In genomic region chr6:153563001-153563400, GRCh38 we compare ENCODE assay signal across 25 cellular contexts.
DNase-seq lines count a peak whose midpoint lies in the region; TF ChIP-seq lines count a peak whose summit lies in the region.
"Had no signal": no experiment of that assay in that cellular context is flagged by ENCODE, and none has a peak within 500 bp of the region (broad histone marks: within the 10 kb centered on the region; RNA-seq: fewer than 3 reads in every experiment).

No MANE protein-coding gene starts in this region.

- no peaks in the 10 kb centered on the region for H3K36me3 Mint-ChIP-seq in chondrocyte (ENCODE audit: low read depth)
- H3K36me3 Mint-ChIP-seq in neural crest cell (ENCODE audit: low read depth), result no peaks in the 10 kb centered on the region
- no peaks in the 10 kb centered on the region for H3K36me3 Mint-ChIP-seq in activated naive CD4-positive, alpha-beta T cell treated with anti-CD3 and anti-CD28 coated beads for 36 hours (ENCODE audit: low read depth)
- H3K36me3 Mint-ChIP-seq: activated naive CD4-positive, alpha-beta T cell treated with anti-CD3 and anti-CD28 coated beads, Interleukin-2, amount 50 U/mL, for 24 hours; CD4-positive, CD25-positive, alpha-beta regulatory T cell; mesothelial cell of epicardium; naive B cell; stimulated activated naive B cell treated with anti-CD40 and anti-IgM and Interleukin-4, amounts not matched to agents 10 μg/mL and 1 μg/mL and 100 μg/mL, for 72 hours had no signal

- H3K27ac ChIP-seq in RWPE1, result no peak overlapping the region
- no peak overlapping the region for H3K27ac ChIP-seq in MM.1S (ENCODE audit: low read length)
- H3K27ac ChIP-seq: psoas muscle, SJSA1, suprapubic skin had no signal

- no peaks in the 10 kb centered on the region for H3K4me1 ChIP-seq in MM.1S (ENCODE audit: low read length)
- H3K4me1 ChIP-seq: psoas muscle, SJSA1, suprapubic skin had no signal

- intact Hi-C loops in activated naive CD4-positive, alpha-beta T cell treated with anti-CD3 and anti-CD28 coated beads for 36 hours (cut with micrococcal nuclease), result no loop called here

- H3K4me1 Mint-ChIP-seq in chondrocyte (ENCODE audit: low read depth) (peaks cover 6% of the 10 kb centered on the region), neural crest cell (no peaks in the 10 kb centered on the region)
- H3K4me1 Mint-ChIP-seq in activated naive CD4-positive, alpha-beta T cell treated with anti-CD3 and anti-CD28 coated beads for 36 hours (ENCODE audit: low read depth), result no peaks in the 10 kb centered on the region
- H3K4me1 Mint-ChIP-seq: activated naive CD4-positive, alpha-beta T cell treated with anti-CD3 and anti-CD28 coated beads, Interleukin-2, amount 50 U/mL, for 24 hours; activated T-helper 17 cell treated with anti-CD3 and anti-CD28 coated beads, Interleukin-2, amount 50 U/mL, for 72 hours; CD4-positive, CD25-positive, alpha-beta regulatory T cell; naive B cell; stimulated activated naive B cell treated with anti-CD40 and anti-IgM and Interleukin-4, amounts not matched to agents 10 μg/mL and 1 μg/mL and 100 μg/mL, for 72 hours had no signal

- H3K27me3 ChIP-seq in MM.1S (replicated peaks; ENCODE audit: insufficient read depth, low read length), result no peaks in the 10 kb centered on the region
- H3K27me3 ChIP-seq: SJSA1, suprapubic skin had no signal

- H2AFZ ChIP-seq in MM.1S (ENCODE audit: low read length), result no peak overlapping the region

- no peak overlapping the region for H3K4me2 ChIP-seq in MM.1S (ENCODE audit: low read depth, low read length)

- CTCF ChIA-PET in activated naive CD4-positive, alpha-beta T cell treated with anti-CD3 and anti-CD28 coated beads for 36 hours (lab: Charles Lee), result no interaction called here
- CTCF ChIA-PET in RWPE1 (lab: Yijun Ruan, JAX), result no interaction called here

- no peaks in the 10 kb centered on the region for H3F3A ChIP-seq in MM.1S (ENCODE audit: insufficient read depth, low read length)

- DNase-seq in ELF-1 (ENCODE audit: low read depth, low spot score), result peak; percentile 6
- peak; percentile 3 for DNase-seq in HT1080 (ENCODE audit: low read depth)
- no peak for DNase-seq in chondrocyte (ENCODE audit: low spot score)
- no peak for DNase-seq in neural crest cell (ENCODE audit: low read depth, low spot score)
- no peak for DNase-seq in activated naive CD4-positive, alpha-beta T cell treated with anti-CD3 and anti-CD28 coated beads for 36 hours
- no peak for DNase-seq in RWPE1 (ENCODE audit: low spot score)
- no peak for DNase-seq in MM.1S
- DNase-seq: activated CD4-positive, CD25-positive, alpha-beta regulatory T cell treated with anti-CD3 and anti-CD28 coated beads, Interleukin-2, amount 50 U/mL, for 72 hours; activated CD8-positive, alpha-beta T cell treated with anti-CD3 and anti-CD28 coated beads for 36 hours; CD4-positive, CD25-positive, alpha-beta regulatory T cell; kidney; naive B cell; NCI-H1092 treated with DMSO at 0.1 percent for 48 hours; NCI-H1930; NCI-H526; occipital lobe; psoas muscle; stimulated activated CD4-positive, alpha-beta T cell treated with anti-CD3 and anti-CD28 coated beads, Interleukin-15, amount 100 ng/mL, for 24 hours; stimulated activated naive B cell treated with anti-CD40 and anti-IgM and Interleukin-4, amounts not matched to agents 10 μg/mL and 1 μg/mL and 100 μg/mL, for 72 hours had no signal

- no peaks in the 10 kb centered on the region for H3K9me3 Mint-ChIP-seq in chondrocyte (ENCODE audit: low read depth)
- no peaks in the 10 kb centered on the region for H3K9me3 Mint-ChIP-seq in neural crest cell
- H3K9me3 Mint-ChIP-seq in activated naive CD4-positive, alpha-beta T cell treated with anti-CD3 and anti-CD28 coated beads for 36 hours, result no peaks in the 10 kb centered on the region
- H3K9me3 Mint-ChIP-seq: activated CD8-positive, alpha-beta T cell treated with anti-CD3 and anti-CD28 coated beads for 36 hours; activated naive CD4-positive, alpha-beta T cell treated with anti-CD3 and anti-CD28 coated beads, Interleukin-2, amount 50 U/mL, for 24 hours; dendritic cell treated with granulocyte-macrophage colony-stimulating factor and Interleukin-4, amounts not matched to agents 40 ng/mL and 50 ng/mL, for 4 days; mesothelial cell of epicardium; stimulated activated naive B cell treated with anti-CD40 and anti-IgM and Interleukin-4, amounts not matched to agents 10 μg/mL and 1 μg/mL and 100 μg/mL, for 72 hours had no signal

- no peaks in the 10 kb centered on the region for H3K27me3 Mint-ChIP-seq in chondrocyte (ENCODE audit: low read depth)
- no peaks in the 10 kb centered on the region for H3K27me3 Mint-ChIP-seq in neural crest cell (ENCODE audit: low read depth)
- no peaks in the 10 kb centered on the region for H3K27me3 Mint-ChIP-seq in activated naive CD4-positive, alpha-beta T cell treated with anti-CD3 and anti-CD28 coated beads for 36 hours (ENCODE audit: low read depth)
- H3K27me3 Mint-ChIP-seq: activated CD8-positive, alpha-beta T cell treated with anti-CD3 and anti-CD28 coated beads for 36 hours; activated naive CD4-positive, alpha-beta T cell treated with anti-CD3 and anti-CD28 coated beads, Interleukin-2, amount 50 U/mL, for 24 hours; activated T-helper 17 cell treated with anti-CD3 and anti-CD28 coated beads, Interleukin-2, amount 50 U/mL, for 72 hours; CD4-positive, CD25-positive, alpha-beta regulatory T cell; dendritic cell treated with granulocyte-macrophage colony-stimulating factor and Interleukin-4, amounts not matched to agents 40 ng/mL and 50 ng/mL, for 4 days; naive B cell; stimulated activated naive B cell treated with anti-CD40 and anti-IgM and Interleukin-4, amounts not matched to agents 10 μg/mL and 1 μg/mL and 100 μg/mL, for 72 hours had no signal

- H3K4me3 Mint-ChIP-seq in chondrocyte (ENCODE audit: unreplicated experiment), result no peak overlapping the region
- H3K4me3 Mint-ChIP-seq in neural crest cell, result no peak overlapping the region
- H3K4me3 Mint-ChIP-seq in activated naive CD4-positive, alpha-beta T cell treated with anti-CD3 and anti-CD28 coated beads for 36 hours, result no peak overlapping the region
- H3K4me3 Mint-ChIP-seq: activated CD8-positive, alpha-beta T cell treated with anti-CD3 and anti-CD28 coated beads for 36 hours; activated naive CD4-positive, alpha-beta T cell treated with anti-CD3 and anti-CD28 coated beads, Interleukin-2, amount 50 U/mL, for 24 hours; activated T-helper 17 cell treated with anti-CD3 and anti-CD28 coated beads, Interleukin-2, amount 50 U/mL, for 72 hours; CD4-positive, CD25-positive, alpha-beta regulatory T cell; dendritic cell treated with granulocyte-macrophage colony-stimulating factor and Interleukin-4, amounts not matched to agents 40 ng/mL and 50 ng/mL, for 4 days; mesothelial cell of epicardium; naive B cell; stimulated activated naive B cell treated with anti-CD40 and anti-IgM and Interleukin-4, amounts not matched to agents 10 μg/mL and 1 μg/mL and 100 μg/mL, for 72 hours had no signal

- no peaks in the 10 kb centered on the region for H3K36me3 ChIP-seq in MM.1S (replicated peaks; ENCODE audit: insufficient read depth, low read length)
- H3K36me3 ChIP-seq: SJSA1, suprapubic skin had no signal

- no peak overlapping the region for H3K4me3 ChIP-seq in MM.1S (ENCODE audit: low read length)
- H3K4me3 ChIP-seq: psoas muscle, SJSA1, suprapubic skin had no signal

- POLR2A ChIA-PET in RWPE1 (lab: Yijun Ruan, JAX; ENCODE audit: low non-redundant PET), result no interaction called here

- H3K27ac Mint-ChIP-seq in chondrocyte (ENCODE audit: unreplicated experiment), result no peak overlapping the region
- H3K27ac Mint-ChIP-seq in neural crest cell (ENCODE audit: unreplicated experiment), result no peak overlapping the region
- H3K27ac Mint-ChIP-seq in activated naive CD4-positive, alpha-beta T cell treated with anti-CD3 and anti-CD28 coated beads for 36 hours, result no peak overlapping the region
- H3K27ac Mint-ChIP-seq: activated CD8-positive, alpha-beta T cell treated with anti-CD3 and anti-CD28 coated beads for 36 hours; activated naive CD4-positive, alpha-beta T cell treated with anti-CD3 and anti-CD28 coated beads, Interleukin-2, amount 50 U/mL, for 24 hours; activated T-helper 17 cell treated with anti-CD3 and anti-CD28 coated beads, Interleukin-2, amount 50 U/mL, for 72 hours; CD4-positive, CD25-positive, alpha-beta regulatory T cell; dendritic cell treated with granulocyte-macrophage colony-stimulating factor and Interleukin-4, amounts not matched to agents 40 ng/mL and 50 ng/mL, for 4 days; mesothelial cell of epicardium; stimulated activated naive B cell treated with anti-CD40 and anti-IgM and Interleukin-4, amounts not matched to agents 10 μg/mL and 1 μg/mL and 100 μg/mL, for 72 hours had no signal

- peak; percentile 27 for TF ChIP-seq CTCF in chondrocyte (IDR thresholded peaks at IDR 0.05)
- TF ChIP-seq CTCF in neural crest cell (conservative IDR thresholded peaks at IDR 0.05), result peak; percentile 27
- TF ChIP-seq CTCF in RWPE1 (conservative IDR thresholded peaks at IDR 0.05; ENCODE audit: low read depth), result no peak
- TF ChIP-seq CTCF in MM.1S (IDR thresholded peaks at IDR 0.05; ENCODE audit: low read length), result no peak

- H4K20me1 ChIP-seq in MM.1S (ENCODE audit: insufficient read depth, low read length), result no peaks in the 10 kb centered on the region

- no peaks in the 10 kb centered on the region for H3K79me2 ChIP-seq in MM.1S (ENCODE audit: low read length)

- no peaks in the 10 kb centered on the region for H3K9me2 ChIP-seq in MM.1S (replicated peaks; ENCODE audit: insufficient read depth, low read length)

- H3K9ac ChIP-seq in MM.1S (ENCODE audit: low read length), result no peak overlapping the region

- no peaks in the 10 kb centered on the region for H3K9me3 ChIP-seq in MM.1S (replicated peaks; ENCODE audit: insufficient read depth, low read length)
- H3K9me3 ChIP-seq: psoas muscle, SJSA1, suprapubic skin had no signal

Comparison
In these comparisons a context has a peak if more than half of its experiments do, and no peak if none do; other contexts are left out.
1. DNase-seq: peak in ELF-1 (single experiment) and HT1080 (single experiment); none in chondrocyte (single experiment), neural crest cell (single experiment), activated naive CD4-positive, alpha-beta T cell treated with anti-CD3 and anti-CD28 coated beads for 36 hours (single experiment), RWPE1 (single experiment) and MM.1S (single experiment).
2. CTCF ChIP-seq: peak in chondrocyte (single experiment) and neural crest cell (single experiment); none in RWPE1 (single experiment) and MM.1S (single experiment).